In the genomic region with DNA sequence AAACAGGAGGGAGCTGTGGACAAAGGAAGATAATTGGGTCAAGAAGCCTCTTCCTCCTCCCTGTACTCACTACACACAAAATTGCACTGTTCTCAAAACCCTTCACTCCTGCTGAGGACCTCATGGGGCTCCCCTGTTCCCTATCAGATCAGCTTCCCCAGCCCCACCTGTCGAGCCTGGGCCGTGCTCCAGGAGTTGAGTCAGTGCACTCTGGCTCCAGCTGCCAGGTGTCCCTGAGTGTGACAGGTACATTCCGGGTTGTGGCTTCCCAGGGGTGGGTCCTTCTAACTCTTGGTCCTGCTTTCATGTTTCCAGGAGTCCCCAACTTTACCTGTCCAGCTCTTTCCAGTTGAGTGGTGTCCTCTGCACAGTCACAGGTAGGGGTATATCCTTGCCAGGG, we compare ENCODE assay signal across 14 cellular contexts. TPM values are rescaled to one million over a fixed set of nuclear protein-coding genes. Genes with fewer than 3 reads are reported as not detected.
DNase-seq lines count a peak whose midpoint lies in the region; ATAC-seq and TF ChIP-seq lines count a peak whose summit lies in the region.
"Had no signal": no experiment of that assay in that cellular context is flagged by ENCODE, and none has a peak within 500 bp of the region (broad histone marks: within the 10 kb centered on the region; RNA-seq: fewer than 3 reads in every experiment).

No MANE protein-coding gene starts in this region.

- intact Hi-C loops in CD8-positive, alpha-beta T cell (cut with DNase I, micrococcal nuclease) = loop anchor here (2.0 to 5.0 kb wide), 3 partner anchors 133 to 273 kb away; partner anchors contain the start of gene NDRG3 (in 1 of the 2)
- intact Hi-C loops in PC-3 (cut with micrococcal nuclease) = no loop called here
- intact Hi-C loops in left lung (cut with DNase I) = no loop called here

- no peaks in the 10 kb centered on the region for H3K9me3 ChIP-seq in CD8-positive, alpha-beta T cell (ENCODE audit: low read length)
- no peaks in the 10 kb centered on the region for H3K9me3 ChIP-seq in PC-3 (ENCODE audit: low read length)
- H3K9me3 ChIP-seq in left lung = no peaks in the 10 kb centered on the region
- H3K9me3 ChIP-seq: breast epithelium had no signal

- no peaks in the 10 kb centered on the region for H3K9me2 ChIP-seq in PC-3 (replicated peaks; ENCODE audit: low read length)

- H3K9ac ChIP-seq in PC-3 (ENCODE audit: low read length) = no peak overlapping the region

- H3K27me3 Mint-ChIP-seq in CD8-positive, alpha-beta T cell (ENCODE audit: low read depth) = no peaks in the 10 kb centered on the region
- H3K27me3 Mint-ChIP-seq in nephron progenitor cell (ENCODE audit: low read depth, poor library complexity) = no peaks in the 10 kb centered on the region
- H3K27me3 Mint-ChIP-seq: memory B cell, progenitor cell of endocrine pancreas had no signal

- POLR2A ChIA-PET in CD8-positive, alpha-beta T cell (lab: Charles Lee) = interaction anchor here (1.0 to 1.1 kb wide), 3 partner anchors 9 to 43 kb away, joined by 3 to 4 read pairs (median 3); partner anchors contain the start of gene RAB5IF
- POLR2A ChIA-PET in PC-3 (lab: Charles Lee; ENCODE audit: unreplicated experiment) = no interaction called here

- no peak for ATAC-seq in CD8-positive, alpha-beta T cell
- ATAC-seq in PC-3 (peak; percentile 77), left lung (peak; percentile 84), HG02970 (IDR thresholded peaks at IDR 0.05; ENCODE audit: low FRiP score, unreplicated experiment) (no peak)

- peaks cover 45% of the 10 kb centered on the region for H3K36me3 ChIP-seq in CD8-positive, alpha-beta T cell (ENCODE audit: insufficient read depth, low read length)
- H3K36me3 ChIP-seq in PC-3 (ENCODE audit: low read depth, low read length) = peaks cover 37% of the 10 kb centered on the region
- peaks cover 0 to 70% of the 10 kb centered on the region in 2 donors for H3K36me3 ChIP-seq in left lung
- H3K36me3 ChIP-seq: breast epithelium had no signal

- peaks cover 6% of the 10 kb centered on the region; the same call in 1 of the 2 replicates for H3K79me2 ChIP-seq in PC-3 (ENCODE audit: low read length)

- TF ChIP-seq CTCF in CD8-positive, alpha-beta T cell (IDR thresholded peaks at IDR 0.05) = no peak
- TF ChIP-seq CTCF in PC-3 (conservative IDR thresholded peaks at IDR 0.05; ENCODE audit: low read depth, low read length) (no peak), left lung (IDR thresholded peaks at IDR 0.05) (no peak), nephron progenitor cell (IDR thresholded peaks at IDR 0.05) (no peak)

- CTCF ChIA-PET in CD8-positive, alpha-beta T cell (lab: Charles Lee) = interaction anchor here (1.1 to 4.5 kb wide), 7 partner anchors 8 to 141 kb away, joined by 4 to 56 read pairs (median 5); partner anchors contain the start of genes NDRG3, RAB5IF and SLA2
- CTCF ChIA-PET in PC-3 (lab: Charles Lee) = interaction anchor here (0.7 to 1.5 kb wide), 2 partner anchors 115 to 141 kb away, joined by 5 read pairs; no protein-coding TSS in a partner anchor

- no peaks in the 10 kb centered on the region for H3K4me1 ChIP-seq in CD8-positive, alpha-beta T cell (ENCODE audit: insufficient read depth, low read length)
- peaks cover 12% of the 10 kb centered on the region; the same call in 1 of the 2 replicates for H3K4me1 ChIP-seq in PC-3 (ENCODE audit: insufficient read depth, low read length)
- no peaks in the 10 kb centered on the region for H3K4me1 ChIP-seq in left lung
- H3K4me1 ChIP-seq: breast epithelium had no signal

- H3F3A ChIP-seq in PC-3 (ENCODE audit: low read length, unreplicated experiment) = no peaks in the 10 kb centered on the region

- H3K27ac Mint-ChIP-seq in CD8-positive, alpha-beta T cell = peak overlapping the region; percentile 55
- no peak overlapping the region for H3K27ac Mint-ChIP-seq in nephron progenitor cell
- H3K27ac Mint-ChIP-seq: progenitor cell of endocrine pancreas had no signal

- H4K20me1 ChIP-seq in PC-3 (ENCODE audit: low read length) = no peaks in the 10 kb centered on the region

- no peak overlapping the region for H3K27ac ChIP-seq in CD8-positive, alpha-beta T cell (ENCODE audit: low read depth, low read length)
- no peak overlapping the region for H3K27ac ChIP-seq in PC-3 (ENCODE audit: low read length)
- H3K27ac ChIP-seq in left lung = no peak overlapping the region

- peaks cover 16% of the 10 kb centered on the region for H3K4me1 Mint-ChIP-seq in CD8-positive, alpha-beta T cell (ENCODE audit: low read depth)
- no peaks in the 10 kb centered on the region for H3K4me1 Mint-ChIP-seq in nephron progenitor cell

- no peaks in the 10 kb centered on the region for H3K9me3 Mint-ChIP-seq in CD8-positive, alpha-beta T cell
- no peaks in the 10 kb centered on the region for H3K9me3 Mint-ChIP-seq in nephron progenitor cell
- H3K9me3 Mint-ChIP-seq: memory B cell had no signal

- H3K36me3 Mint-ChIP-seq in CD8-positive, alpha-beta T cell = peaks cover 66% of the 10 kb centered on the region
- H3K36me3 Mint-ChIP-seq in nephron progenitor cell (ENCODE audit: low read depth) = peaks cover 29% of the 10 kb centered on the region

- H3K4me3 ChIP-seq in CD8-positive, alpha-beta T cell (ENCODE audit: low read depth, low read length) = no peak overlapping the region
- H3K4me3 ChIP-seq in PC-3 (ENCODE audit: low read length) (no peak overlapping the region), left lung (no peak overlapping the region)
- H3K4me3 ChIP-seq: breast epithelium had no signal

- BruUV-seq in PC-3 (replicated peaks; lab: Mats Ljungman, UMichigan) = no TSS peak

- no peak for DNase-seq in CD8-positive, alpha-beta T cell
- DNase-seq in LoVo (ENCODE audit: low spot score) = peak; percentile 34
- peak; percentile 71 for DNase-seq in PC-3
- peak; percentile 68 to 85 for DNase-seq in left lung
- DNase-seq in nephron progenitor cell = no peak
- no peak for DNase-seq in AML-193 (lab: John Stamatoyannopoulos, UW)
- DNase-seq in NCI-H1694 treated with DMSO at 0.1 percent for 48 hours (lab: John Stamatoyannopoulos, UW) = no peak
- DNase-seq: erythroblast, Karpas-422, SIG-M5 had no signal

- no peak overlapping the region for H3K4me2 ChIP-seq in PC-3 (ENCODE audit: low read length)

- H2AFZ ChIP-seq in PC-3 (ENCODE audit: low read length) = no peak overlapping the region

- no peak overlapping the region for H3K4me3 Mint-ChIP-seq in CD8-positive, alpha-beta T cell
- no peak overlapping the region for H3K4me3 Mint-ChIP-seq in nephron progenitor cell
- H3K4me3 Mint-ChIP-seq: memory B cell had no signal

- H3K27me3 ChIP-seq in CD8-positive, alpha-beta T cell (ENCODE audit: insufficient read depth, low read length) = no peaks in the 10 kb centered on the region
- H3K27me3 ChIP-seq in PC-3 (ENCODE audit: low read length) (no peaks in the 10 kb centered on the region), left lung (no peaks in the 10 kb centered on the region)
- H3K27me3 ChIP-seq: breast epithelium had no signal

RNA-seq across cellular contexts. Expression of gene RAB5IF, which starts 8.4 kb away (rescaled TPM):
- 100 to 1,000 TPM; 106 to 108 TPM for total RNA-seq in CD8-positive, alpha-beta T cell
- total RNA-seq in PC-3 (2014; rRNA removed) (217 and 255 TPM in 2 replicates), left lung (100 to 1,000 TPM in 1 of 2 donors, 10 to 100 TPM in 1; 99.0 to 167 TPM)

RNA-seq across cellular contexts. Expression of gene SLA2, which starts 32.0 kb away (rescaled TPM):
- total RNA-seq in CD8-positive, alpha-beta T cell = 10 to 100 TPM; 58.5 to 60.3 TPM
- total RNA-seq in PC-3 (2014; rRNA removed) (0.23 and 0.51 TPM in 2 replicates), left lung (1 to 10 TPM in 1 of 2 donors, under 1 TPM in 1; 0.87 to 1.8 TPM)

RNA-seq across cellular contexts. Expression of gene TGIF2, which starts 40.6 kb away (rescaled TPM):
- 10 to 100 TPM; 50.4 to 51.1 TPM for total RNA-seq in CD8-positive, alpha-beta T cell
- total RNA-seq in PC-3 (2014; rRNA removed) (15.2 and 15.7 TPM in 2 replicates), left lung (10 to 100 TPM; 11.2 to 11.5 TPM)

Comparison
In these comparisons a context has a peak if more than half of its experiments do, and no peak if none do; other contexts are left out.
1. ATAC-seq: peak in PC-3 (single experiment) and left lung (single experiment); none in CD8-positive, alpha-beta T cell (single experiment) and HG02970 (single experiment).
2. DNase-seq: peak in LoVo (single experiment), PC-3 (single experiment) and left lung (2 of 2); none in CD8-positive, alpha-beta T cell (0 of 7), nephron progenitor cell (single experiment), AML-193 (0 of 2) and NCI-H1694 treated with DMSO at 0.1 percent for 48 hours (single experiment).
3. RNA of gene SLA2, which starts 32.0 kb away (total RNA-seq): 58.5 to 60.3 TPM in CD8-positive, alpha-beta T cell; 0.87 to 1.8 TPM in left lung and 0.23 to 0.51 TPM in PC-3; every median in the first group is over 10 times any median in the second.
4. intact Hi-C loops: an anchor here in CD8-positive, alpha-beta T cell (2.0 to 5.0 kb wide); none called in PC-3 and left lung.